ENCODE assay signal across 12 cellular contexts in genomic region chr22:37662039-37662438, GRCh38. TPM values are rescaled to one million over a fixed set of nuclear protein-coding genes. Genes with fewer than 3 reads are reported as not detected.
DNase-seq lines count a peak whose midpoint lies in the region; ATAC-seq, FAIRE-seq and TF ChIP-seq lines count a peak whose summit lies in the region.
"Had no signal": no experiment of that assay in that cellular context is flagged by ENCODE, and none has a peak within 500 bp of the region (broad histone marks: within the 10 kb centered on the region; RNA-seq: fewer than 3 reads in every experiment).

No MANE protein-coding gene starts in this region.

- no peaks in the 10 kb centered on the region for H3K9me3 Mint-ChIP-seq in stimulated activated memory B cell treated with anti-CD40 and anti-IgM and Interleukin-4, amounts not matched to agents 10 μg/mL and 1 μg/mL and 100 μg/mL, for 72 hours
- H3K9me3 Mint-ChIP-seq: activated T-helper 2 cell treated with anti-CD3 and anti-CD28 coated beads, Interferon-gamma antibody, Interleukin-2, Interleukin-4, amounts not matched to agents 10 μg/mL and 5 μg/mL and 100 μg/mL, durations not matched to agents 14 hours and 24 hours and 36 hours had no signal

- no peak for DNase-seq in GM18507 (ENCODE audit: extremely low spot score, insufficient read length, low read depth)
- DNase-seq in NB4 (ENCODE audit: low read depth) = no peak
- no peak for DNase-seq in EL
- no peak for DNase-seq in OCI-M1 (lab: John Stamatoyannopoulos, UW)
- DNase-seq: NCI-H226, RPMI8226, WERI-Rb-1 had no signal

- TF ChIP-seq CTCF in NB4 (IDR thresholded peaks at IDR 0.05; ENCODE audit: low read depth, low read length) (no peak), gastroesophageal sphincter (IDR thresholded peaks at IDR 0.05) (no peak)

- no peaks in the 10 kb centered on the region for H3K27me3 ChIP-seq in gastroesophageal sphincter

- H3K4me1 Mint-ChIP-seq in stimulated activated memory B cell treated with anti-CD40 and anti-IgM and Interleukin-4, amounts not matched to agents 10 μg/mL and 1 μg/mL and 100 μg/mL, for 72 hours = peaks cover 50% of the 10 kb centered on the region

- 60 to 80% methylated on average over 1 of the region's 5 CpGs for WGBS in gastroesophageal sphincter (ENCODE audit: low coverage in 1 of 2), 2 donors

- TF ChIP-seq EP300 in gastroesophageal sphincter (IDR thresholded peaks at IDR 0.05) = no peak

- H3K27ac ChIP-seq in gastroesophageal sphincter = peak overlapping the region; percentile 30 to 85 (median 80)
- H3K27ac ChIP-seq: WERI-Rb-1 had no signal

- H3K4me3 ChIP-seq in NB4 (ENCODE audit: low read depth, low read length) (peak overlapping the region; percentile 11), gastroesophageal sphincter (no peak overlapping the region)

- no peaks in the 10 kb centered on the region for H3K27me3 Mint-ChIP-seq in stimulated activated memory B cell treated with anti-CD40 and anti-IgM and Interleukin-4, amounts not matched to agents 10 μg/mL and 1 μg/mL and 100 μg/mL, for 72 hours

- no peak for ATAC-seq in gastroesophageal sphincter
- no peak for ATAC-seq in stimulated activated memory B cell treated with anti-CD40 and anti-IgM and Interleukin-4, amounts not matched to agents 10 μg/mL and 1 μg/mL and 100 μg/mL, for 72 hours
- ATAC-seq in GM19023 (IDR thresholded peaks at IDR 0.05; ENCODE audit: unreplicated experiment) = no peak

- TF ChIP-seq POLR2A in NB4 (IDR thresholded peaks at IDR 0.05; ENCODE audit: extremely low read depth, insufficient read length) = no peak
- no peak for TF ChIP-seq POLR2A in gastroesophageal sphincter (IDR thresholded peaks at IDR 0.05)

- peak; percentile 76 for FAIRE-seq in GM18507 (lab: Jason Lieb, UNC)
- FAIRE-seq: colon had no signal

- H3K36me3 ChIP-seq in gastroesophageal sphincter = peaks cover 0 to 22% of the 10 kb centered on the region in 2 donors

- peaks cover 28% of the 10 kb centered on the region for H3K36me3 Mint-ChIP-seq in stimulated activated memory B cell treated with anti-CD40 and anti-IgM and Interleukin-4, amounts not matched to agents 10 μg/mL and 1 μg/mL and 100 μg/mL, for 72 hours

- peak overlapping the region; percentile 59 for H3K4me3 Mint-ChIP-seq in stimulated activated memory B cell treated with anti-CD40 and anti-IgM and Interleukin-4, amounts not matched to agents 10 μg/mL and 1 μg/mL and 100 μg/mL, for 72 hours

- H3K9me3 ChIP-seq in gastroesophageal sphincter = no peaks in the 10 kb centered on the region

- peaks cover 0 to 53% (median 28%) of the 10 kb centered on the region in 3 donors for H3K4me1 ChIP-seq in gastroesophageal sphincter

- H3K27ac Mint-ChIP-seq in stimulated activated memory B cell treated with anti-CD40 and anti-IgM and Interleukin-4, amounts not matched to agents 10 μg/mL and 1 μg/mL and 100 μg/mL, for 72 hours = peak overlapping the region; percentile 92
- H3K27ac Mint-ChIP-seq: activated T-helper 2 cell treated with anti-CD3 and anti-CD28 coated beads, Interferon-gamma antibody, Interleukin-2, Interleukin-4, amounts not matched to agents 10 μg/mL and 5 μg/mL and 100 μg/mL, durations not matched to agents 14 hours and 24 hours and 36 hours had no signal

RNA-seq across cellular contexts. Expression of gene PDXP, which starts 3.5 kb away (rescaled TPM):
- total RNA-seq in gastroesophageal sphincter = 10 to 100 TPM in 3 of 4 donors, 1 to 10 TPM in 1; 9.2 to 19.3 (median 17.2) TPM

RNA-seq across cellular contexts. Expression of gene LGALS1, which starts 13.4 kb away (rescaled TPM):
- 1,000 to 10,000 TPM in 3 of 4 donors, 100 to 1,000 TPM in 1; 747 to 1,092 (median 1,059) TPM for total RNA-seq in gastroesophageal sphincter

RNA-seq across cellular contexts. Expression of gene SH3BP1, which starts 22.6 kb away (rescaled TPM):
- total RNA-seq in gastroesophageal sphincter = 1 to 10 TPM; 2.9 to 4.9 (median 3.2) TPM

RNA-seq across cellular contexts. Expression of gene NOL12, which starts 24.1 kb away (rescaled TPM):
- 10 to 100 TPM; 16.3 to 29.1 (median 20.2) TPM for total RNA-seq in gastroesophageal sphincter

RNA-seq across cellular contexts. Expression of gene TRIOBP, which starts 34.8 kb away (rescaled TPM):
- total RNA-seq in gastroesophageal sphincter = 100 to 1,000 TPM; 128 to 234 (median 137) TPM
